19 cellular contexts compared by ENCODE assay signal in genomic region chr12:68798880-68799229, GRCh38.
"Had no signal": no experiment of that assay in that cellular context is flagged by ENCODE, and none has a peak within 500 bp of the region (broad histone marks: within the 10 kb centered on the region; RNA-seq: fewer than 3 reads in every experiment).

No MANE protein-coding gene starts in this region.

- DNase-seq: KBM-7, MV-4-11, NCI-H1048, NCI-H1105, NCI-H1417, NCI-H1436 treated with DMSO at 0.1 percent for 48 hours, NCI-H1694, NCI-H187 treated with DMSO at 0.1 percent for 48 hours, NCI-H2029 treated with DMSO at 0.1 percent for 48 hours, NCI-H2171 treated with DMSO at 0.1 percent for 48 hours, NCI-H446, NCI-H510A, NCI-H524 treated with DMSO at 0.1 percent for 48 hours, NCI-H69, NCI-H774, Right ventricle myocardium superior, RPMI8226, SIG-M5 had no signal

- ATAC-seq: SK-N-SH treated with all-trans-retinoic acid at 6 μM for 48 hours had no signal
